ENCODE assay signal across 8 cellular contexts in genomic region chr2:95208101-95208500, GRCh38. TPM values are rescaled to one million over a fixed set of nuclear protein-coding genes. Genes with fewer than 3 reads are reported as not detected.
A peak's percentile ranks its signal among the peaks of the same experiment; 100 is the strongest.
DNase-seq lines count a peak whose midpoint lies in the region; TF ChIP-seq lines count a peak whose summit lies in the region.

No MANE protein-coding gene starts in this region.

- H4K20me1 ChIP-seq in SU-DHL-6 (ENCODE audit: low read depth, low read length) = no peaks in the 10 kb centered on the region

- no peaks in the 10 kb centered on the region for H3K9me2 ChIP-seq in SU-DHL-6 (replicated peaks; ENCODE audit: insufficient read depth, low read length)

- DNase-seq in GM06990 (ENCODE audit: extremely low read depth, insufficient read length) = no peak
- peak; percentile 17 for DNase-seq in fibroblast of the aortic adventitia (ENCODE audit: low read depth)
- no peak for DNase-seq in skeletal muscle cell (ENCODE audit: low read depth)
- no peak for DNase-seq in DMS79 (lab: John Stamatoyannopoulos, UW)
- no peak for DNase-seq in NCI-H187 (lab: John Stamatoyannopoulos, UW)
- no peak for DNase-seq in cerebellar cortex (ENCODE audit: low spot score)
- DNase-seq in activated effector memory CD4-positive, alpha-beta T cell treated with anti-CD3 and anti-CD28 coated beads, Interleukin-2, amount 50 U/mL, for 16 hours = no peak

- H3K36me3 ChIP-seq in GM06990 (ENCODE audit: control insufficient read depth, insufficient read depth, low read length) = no peaks in the 10 kb centered on the region
- H3K36me3 ChIP-seq in SU-DHL-6 (ENCODE audit: low read length) = peaks cover 34% of the 10 kb centered on the region

- H3K4me3 ChIP-seq in GM06990 (replicated peaks; ENCODE audit: low read depth, low read length) (peak overlapping the region; percentile 71), SU-DHL-6 (ENCODE audit: insufficient read depth, low read length, poor library complexity, severe bottlenecking) (peak overlapping the region; percentile 70), fibroblast of the aortic adventitia (ENCODE audit: low read depth, low read length) (peak overlapping the region; percentile 78), skeletal muscle cell (ENCODE audit: low read depth, low read length) (peak overlapping the region; percentile 71)

- peak overlapping the region; percentile 65 for H3K9ac ChIP-seq in SU-DHL-6 (ENCODE audit: low read length)

- TF ChIP-seq CTCF in GM06990 (IDR thresholded peaks at IDR 0.05; ENCODE audit: insufficient read depth, low read length, poor library complexity, severe bottlenecking) (no peak), SU-DHL-6 (IDR thresholded peaks at IDR 0.05; ENCODE audit: insufficient read depth, low read length, poor library complexity, severe bottlenecking) (no peak), fibroblast of the aortic adventitia (IDR thresholded peaks at IDR 0.05; ENCODE audit: insufficient read depth, low read length) (no peak)

- H3K79me2 ChIP-seq in SU-DHL-6 (ENCODE audit: insufficient read depth, low read length) = 0 out of 2 replicates have a peak, but pooled peaks cover 3% of the 10 kb centered on the region

- H2AFZ ChIP-seq in SU-DHL-6 (ENCODE audit: low read depth, low read length, severe bottlenecking) = peak overlapping the region; percentile 91

- H3K27ac ChIP-seq in SU-DHL-6 (ENCODE audit: low read depth, low read length) = no peak overlapping the region

- no peaks in the 10 kb centered on the region for H3K27me3 ChIP-seq in GM06990 (replicated peaks; ENCODE audit: control insufficient read depth, insufficient read depth, low read length)
- H3K27me3 ChIP-seq in SU-DHL-6 (ENCODE audit: low read length) = no peaks in the 10 kb centered on the region

- no peaks in the 10 kb centered on the region for H3F3A ChIP-seq in SU-DHL-6 (ENCODE audit: insufficient read depth)

- peak overlapping the region; percentile 85 for H3K4me2 ChIP-seq in SU-DHL-6 (ENCODE audit: low read depth, low read length, poor library complexity, severe bottlenecking)

- H3K9me3 ChIP-seq in SU-DHL-6 (ENCODE audit: insufficient read depth, low read length) = peaks cover 16% of the 10 kb centered on the region; the same call in 1 of the 2 replicates

RNA-seq across cellular contexts. Expression of gene ZNF892, which starts 0.8 kb away (rescaled TPM):
- 4.9 and 7.3 TPM in 2 replicates for total RNA-seq in fibroblast of the aortic adventitia (ENCODE audit: low replicate concordance)

RNA-seq across cellular contexts. Expression of gene ZNF2, which starts 42.5 kb away (rescaled TPM):
- 3.0 and 6.9 TPM in 2 replicates for total RNA-seq in fibroblast of the aortic adventitia (ENCODE audit: low replicate concordance)

RNA-seq across cellular contexts. Expression of gene ZNF514, which starts 48.5 kb away (rescaled TPM):
- total RNA-seq in fibroblast of the aortic adventitia (ENCODE audit: low replicate concordance) = 12.4 and 16.1 TPM in 2 replicates
